Comparison of ENCODE assay signal across 7 cellular contexts in the genomic region with DNA sequence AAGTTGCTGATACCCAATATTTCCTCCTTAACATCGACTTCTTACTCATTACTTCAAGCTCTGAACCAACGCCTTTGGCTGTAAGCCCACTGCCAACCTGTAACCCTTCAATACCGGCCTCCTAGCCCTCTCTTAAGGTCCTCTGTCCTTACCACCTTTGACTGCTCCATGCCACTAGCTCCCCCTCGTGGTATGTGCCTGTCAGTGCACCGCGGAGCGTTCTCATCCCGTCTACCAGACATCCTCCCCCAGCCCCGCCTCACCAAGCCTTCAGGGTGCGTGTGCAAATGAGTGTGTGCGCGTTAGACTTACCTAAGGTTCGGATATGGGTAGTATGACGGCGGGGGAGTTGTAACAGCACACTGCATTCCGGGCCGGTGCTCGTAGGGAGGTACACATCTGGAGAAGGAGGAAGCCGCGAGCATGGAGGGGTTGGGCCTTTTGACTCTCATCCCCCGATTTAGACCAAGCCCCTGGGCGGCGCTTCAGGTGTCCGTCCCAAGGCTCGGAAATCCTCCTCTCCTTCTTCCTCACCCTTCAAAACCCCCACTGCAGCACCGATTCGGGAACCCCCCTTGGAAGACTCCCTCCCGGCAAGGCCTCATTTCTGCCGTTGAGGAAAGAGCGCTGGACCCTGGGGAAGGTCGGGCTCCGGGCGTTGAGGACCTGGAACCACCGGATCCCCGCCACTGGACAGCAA. TPM values are rescaled to one million over a fixed set of nuclear protein-coding genes. Genes with fewer than 3 reads are reported as not detected.
DNase-seq lines count a peak whose midpoint lies in the region; ATAC-seq and TF ChIP-seq lines count a peak whose summit lies in the region.

No MANE protein-coding gene starts in this region.

- DNase-seq in Karpas-422 = peak; percentile 97
- peak; percentile 83 for DNase-seq in RPMI8226
- DNase-seq in activated T-helper 9 cell treated with anti-CD3 and anti-CD28 coated beads, Interleukin-2, amount 50 U/mL, for 16 hours (ENCODE audit: low read depth) = peak; percentile 81
- peak; percentile 70 to 90 for DNase-seq in foreskin fibroblast
- DNase-seq in stimulated activated naive CD8-positive, alpha-beta T cell treated with anti-CD3 and anti-CD28 coated beads, Interleukin-15, Interleukin-2, amounts not matched to agents 100 U/mL and 50 U/mL, for 24 hours = peak; percentile 91

- peak; percentile 30 for ATAC-seq in GM18502 (IDR thresholded peaks at IDR 0.05; ENCODE audit: poor library complexity, unreplicated experiment)
- peak; percentile 29 for ATAC-seq in stimulated activated naive CD8-positive, alpha-beta T cell treated with anti-CD3 and anti-CD28 coated beads, Interleukin-15, Interleukin-2, amounts not matched to agents 100 U/mL and 50 U/mL, for 24 hours

- no peak for TF ChIP-seq EP300 in neural cell (conservative IDR thresholded peaks at IDR 0.05; ENCODE audit: poor library complexity, severe bottlenecking)

- H4K20me1 ChIP-seq in Karpas-422 (ENCODE audit: insufficient read depth, low read depth, low read length) (no peaks in the 10 kb centered on the region), neural cell (ENCODE audit: insufficient read depth) (no peaks in the 10 kb centered on the region)

- TF ChIP-seq CTCF in foreskin fibroblast (IDR thresholded peaks at IDR 0.05; ENCODE audit: low read depth, low read length) (peak; percentile 99), neural cell (IDR thresholded peaks at IDR 0.05; ENCODE audit: poor library complexity, severe bottlenecking) (peak; percentile 78)

- H3K36me3 ChIP-seq in Karpas-422 (ENCODE audit: insufficient read depth, low read length) (no peaks in the 10 kb centered on the region), neural cell (ENCODE audit: insufficient read depth, low read length) (no peaks in the 10 kb centered on the region)

- H3K27ac ChIP-seq in Karpas-422 (ENCODE audit: low read length) (0 out of 2 replicates have a peak overlapping the region, but pooled peaks have one; percentile 13), neural cell (ENCODE audit: low read length) (no peak overlapping the region)

- H3K79me2 ChIP-seq in Karpas-422 (ENCODE audit: low read length) (no peaks in the 10 kb centered on the region), neural cell (replicated peaks; ENCODE audit: insufficient read depth, low read length) (no peaks in the 10 kb centered on the region)

- H3K9me2 ChIP-seq in Karpas-422 (replicated peaks; ENCODE audit: insufficient read depth, low read length) = no peaks in the 10 kb centered on the region
- no peaks in the 10 kb centered on the region for H3K9me2 ChIP-seq in neural cell (ENCODE audit: insufficient read depth, low read length)

- H3K9me3 ChIP-seq in Karpas-422 (ENCODE audit: low read length) (no peaks in the 10 kb centered on the region), neural cell (ENCODE audit: low read length) (no peaks in the 10 kb centered on the region)

- H3K4me2 ChIP-seq in Karpas-422 (ENCODE audit: low read depth, low read length, poor library complexity, severe bottlenecking) = peak overlapping the region; percentile 89
- H3K4me2 ChIP-seq in neural cell (ENCODE audit: low read length) = no peak overlapping the region

- peak; percentile 65 for TF ChIP-seq RAD21 in neural cell (conservative IDR thresholded peaks at IDR 0.05)

- H3K27me3 ChIP-seq in Karpas-422 (ENCODE audit: low read length) (no peaks in the 10 kb centered on the region), neural cell (ENCODE audit: insufficient read depth, low read depth, low read length) (peaks cover 26% of the 10 kb centered on the region)

- peak overlapping the region; percentile 68 for H3K4me3 ChIP-seq in Karpas-422 (ENCODE audit: low read length)
- peak overlapping the region; percentile 45 to 46 for H3K4me3 ChIP-seq in foreskin fibroblast (ENCODE audit: low read depth in 1 of 2, low read length in 2 of 2)
- H3K4me3 ChIP-seq in neural cell (ENCODE audit: low read length) = no peak overlapping the region

- H3K9ac ChIP-seq in Karpas-422 (ENCODE audit: low read length) (peak overlapping the region; percentile 65), neural cell (ENCODE audit: low read length) (no peak overlapping the region)

- peak overlapping the region; percentile 59 for H2AFZ ChIP-seq in Karpas-422 (ENCODE audit: low read length)
- no peak overlapping the region for H2AFZ ChIP-seq in neural cell (ENCODE audit: low read depth, low read length)

- H3F3A ChIP-seq in neural cell (ENCODE audit: insufficient read depth, low read length, poor library complexity, severe bottlenecking) = no peaks in the 10 kb centered on the region

- H3K4me1 ChIP-seq in Karpas-422 (ENCODE audit: low read length) = peaks cover 45% of the 10 kb centered on the region

TF ChIP-seq in neural cell, 6 proteins besides CTCF, POLR2A, EP300 and RAD21:
- TF ChIP-seq MXI1 (conservative IDR thresholded peaks at IDR 0.05; ENCODE audit: poor library complexity, severe bottlenecking) = no peak
- peak; percentile 62 for TF ChIP-seq SMC3 (conservative IDR thresholded peaks at IDR 0.05; ENCODE audit: poor library complexity)

RNA-seq across cellular contexts. Expression of a gene that starts 2.8 kb away (rescaled TPM):
- total RNA-seq in Karpas-422 (2014; rRNA removed; shearing (Covaris generic); ENCODE audit: low replicate concordance) = 0.45 and 1.7 TPM in 2 replicates
- 0.58 and 1.0 TPM in 2 replicates for polyA plus RNA-seq in neural cell
- 1.2 and 1.6 TPM in 2 replicates for polyA minus RNA-seq in neural cell

RNA-seq across cellular contexts. Expression of a gene that starts 50.1 kb away (rescaled TPM):
- 10.4 and 14.2 TPM in 2 replicates for total RNA-seq in Karpas-422 (2014; rRNA removed; shearing (Covaris generic); ENCODE audit: low replicate concordance)
- polyA plus RNA-seq in neural cell = 62.6 and 88.3 TPM in 2 replicates
- 20.0 and 21.4 TPM in 2 replicates for polyA minus RNA-seq in neural cell

RNA-seq across cellular contexts. Expression of a gene that starts 50.4 kb away (rescaled TPM):
- total RNA-seq in Karpas-422 (2014; rRNA removed; shearing (Covaris generic); ENCODE audit: low replicate concordance) = 6.5 and 7.0 TPM in 2 replicates
- polyA plus RNA-seq in neural cell = 0.19 and 0.36 TPM in 2 replicates
- 1.2 and 1.5 TPM in 2 replicates for polyA minus RNA-seq in neural cell
